Comparison of ENCODE assay signal across 26 cellular contexts in the genomic region with DNA sequence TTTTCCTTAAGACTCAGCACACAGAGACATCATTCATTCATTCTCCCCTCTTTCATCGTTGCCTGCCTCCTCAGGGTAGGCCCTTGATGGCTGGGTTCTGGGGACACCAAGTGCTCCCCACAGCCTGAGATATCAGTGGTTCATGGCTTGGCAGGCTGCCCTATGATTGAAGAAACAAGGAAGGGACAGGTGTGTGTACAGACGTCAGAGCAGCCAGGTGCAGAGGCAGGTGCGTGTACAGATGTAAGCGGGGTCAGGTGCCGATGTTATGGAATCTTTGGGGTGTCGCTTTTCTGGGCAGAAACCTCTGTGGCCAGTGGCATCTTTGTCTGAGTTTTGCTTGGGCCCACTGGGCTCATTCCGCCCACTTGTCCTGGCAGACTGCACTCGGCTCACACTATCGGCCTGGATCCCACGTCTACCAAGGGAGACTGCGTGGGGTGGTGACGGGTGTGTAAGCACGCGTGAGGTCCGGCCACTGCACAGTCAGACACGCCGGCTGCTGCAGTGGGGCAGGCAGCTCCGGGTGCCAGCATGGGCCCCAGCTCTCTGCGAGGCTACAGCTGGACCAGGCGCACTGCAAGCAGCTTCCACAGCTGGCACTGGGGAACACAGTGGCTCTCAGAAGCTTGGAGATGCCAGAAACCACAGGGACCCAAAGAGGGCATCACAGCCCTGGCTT. TPM values are rescaled to one million over a fixed set of nuclear protein-coding genes. Genes with fewer than 3 reads are reported as not detected.
A peak's percentile ranks its signal among the peaks of the same experiment; 100 is the strongest.
DNase-seq lines count a peak whose midpoint lies in the region; ATAC-seq, FAIRE-seq and TF ChIP-seq lines count a peak whose summit lies in the region.
"Had no signal": no experiment of that assay in that cellular context is flagged by ENCODE, and none has a peak within 500 bp of the region (broad histone marks: within the 10 kb centered on the region; RNA-seq: fewer than 3 reads in every experiment).

No MANE protein-coding gene starts in this region.

- no peak for ATAC-seq in stimulated activated naive B cell treated with anti-CD40 and anti-IgM and Interleukin-4, amounts not matched to agents 10 μg/mL and 1 μg/mL and 100 μg/mL, for 72 hours (replicated peaks)
- ATAC-seq in left lung = no peak
- ATAC-seq: foreskin keratinocyte, PC-3 had no signal

- H3K4me3 ChIP-seq in astrocyte (ENCODE audit: insufficient read depth, low read depth, low read length) (no peak overlapping the region), left lung (no peak overlapping the region)
- H3K4me3 ChIP-seq: prostate gland, thyroid gland had no signal

- H3K27me3 ChIP-seq in astrocyte (ENCODE audit: insufficient read depth, low read length) (no peaks in the 10 kb centered on the region), left lung (no peaks in the 10 kb centered on the region)
- H3K27me3 ChIP-seq: foreskin keratinocyte, thyroid gland had no signal

- H3K36me3 Mint-ChIP-seq in astrocyte (ENCODE audit: low read depth, unreplicated experiment) = no peaks in the 10 kb centered on the region
- H3K36me3 Mint-ChIP-seq in stimulated activated naive B cell treated with anti-CD40 and anti-IgM and Interleukin-4, amounts not matched to agents 10 μg/mL and 1 μg/mL and 100 μg/mL, for 72 hours = no peaks in the 10 kb centered on the region
- H3K36me3 Mint-ChIP-seq: activated naive CD8-positive, alpha-beta T cell; brain had no signal

- H3K4me2 ChIP-seq in astrocyte (ENCODE audit: low read length) = no peak overlapping the region

- FAIRE-seq in astrocyte (lab: Jason Lieb, UNC) (no peak), D721Med (lab: Jason Lieb, UNC) (no peak)
- FAIRE-seq: endothelial cell of umbilical vein had no signal

- H3K27ac ChIP-seq in astrocyte (ENCODE audit: low read depth, low read length) (no peak overlapping the region), left lung (no peak overlapping the region)
- H3K27ac ChIP-seq: foreskin keratinocyte, prostate gland, thyroid gland had no signal

- H3K4me1 ChIP-seq in astrocyte (ENCODE audit: insufficient read depth, low read length) (peaks cover 5% of the 10 kb centered on the region), left lung (peaks cover 6 to 17% of the 10 kb centered on the region in 2 donors)

- no peaks in the 10 kb centered on the region for H4K20me1 ChIP-seq in astrocyte (ENCODE audit: insufficient read depth, low read length)

- H3K4me3 Mint-ChIP-seq in astrocyte (ENCODE audit: unreplicated experiment) = peak overlapping the region; percentile 20
- H3K4me3 Mint-ChIP-seq in stimulated activated naive B cell treated with anti-CD40 and anti-IgM and Interleukin-4, amounts not matched to agents 10 μg/mL and 1 μg/mL and 100 μg/mL, for 72 hours = peak overlapping the region in 1 of 2 donors; percentile 28
- H3K4me3 Mint-ChIP-seq: activated naive CD8-positive, alpha-beta T cell; activated T-helper 1 cell treated with anti-CD3 and anti-CD28 coated beads, Interleukin-12 subunit alpha, Interleukin-12 subunit beta, Interleukin-2, Interleukin-4 antibody, amounts not matched to agents 30 ng/mL and 10 ng/mL and 1 ng/mL, durations not matched to agents 14 hours and 24 hours and 36 hours; brain; CD4-positive, alpha-beta T cell; nephron had no signal

- H3K9ac ChIP-seq in astrocyte (ENCODE audit: low read length) = no peak overlapping the region

- H3K9me3 ChIP-seq in astrocyte (ENCODE audit: insufficient read depth, low read depth, low read length) (no peaks in the 10 kb centered on the region), left lung (no peaks in the 10 kb centered on the region)
- H3K9me3 ChIP-seq: prostate gland, thyroid gland had no signal

- H3K79me2 ChIP-seq in astrocyte (ENCODE audit: insufficient read depth, low read length) = no peaks in the 10 kb centered on the region

- H2AFZ ChIP-seq in astrocyte (ENCODE audit: low read depth, low read length) = no peak overlapping the region

- H3K36me3 ChIP-seq in astrocyte (ENCODE audit: insufficient read depth, low read length) (no peaks in the 10 kb centered on the region), left lung (no peaks in the 10 kb centered on the region)
- H3K36me3 ChIP-seq: prostate gland, thyroid gland had no signal

- DNase-seq in NCI-H2171 treated with DMSO at 0.1 percent for 48 hours (lab: John Stamatoyannopoulos, UW) = peak; percentile 64
- DNase-seq in NCI-H2171 (lab: John Stamatoyannopoulos, UW) = no peak
- DNase-seq in NCI-H1105 treated with DMSO at 0.1 percent for 48 hours (lab: John Stamatoyannopoulos, UW) = peak; percentile 62
- no peak for DNase-seq in astrocyte (ENCODE audit: low read depth)
- DNase-seq in stimulated activated naive B cell treated with anti-CD40 and anti-IgM and Interleukin-4, amounts not matched to agents 10 μg/mL and 1 μg/mL and 100 μg/mL, for 72 hours = no peak
- no peak for DNase-seq in putamen (ENCODE audit: low spot score)
- no peak for DNase-seq in D721Med (ENCODE audit: insufficient read length, low spot score)
- DNase-seq in left lung = no peak
- DNase-seq: activated CD8-positive, alpha-beta memory T cell treated with anti-CD3 and anti-CD28 coated beads for 24 hours; CD4-positive, alpha-beta T cell; cortex of kidney; foreskin keratinocyte; H7; hypothalamus; NCI-H446; PC-3; thyroid gland had no signal

- intact Hi-C loops in left lung (cut with DNase I) = no loop called here

- peaks cover 5% of the 10 kb centered on the region for H3K9me3 Mint-ChIP-seq in astrocyte (ENCODE audit: unreplicated experiment)
- no peaks in the 10 kb centered on the region for H3K9me3 Mint-ChIP-seq in stimulated activated naive B cell treated with anti-CD40 and anti-IgM and Interleukin-4, amounts not matched to agents 10 μg/mL and 1 μg/mL and 100 μg/mL, for 72 hours
- H3K9me3 Mint-ChIP-seq: activated T-helper 1 cell treated with anti-CD3 and anti-CD28 coated beads, Interleukin-12 subunit alpha, Interleukin-12 subunit beta, Interleukin-2, Interleukin-4 antibody, amounts not matched to agents 30 ng/mL and 10 ng/mL and 1 ng/mL, durations not matched to agents 14 hours and 24 hours and 36 hours; CD4-positive, alpha-beta T cell; nephron had no signal

- H3K27me3 Mint-ChIP-seq in astrocyte (ENCODE audit: low read depth, unreplicated experiment) = peaks cover 13% of the 10 kb centered on the region
- peaks cover 6 to 7% of the 10 kb centered on the region in 2 donors for H3K27me3 Mint-ChIP-seq in stimulated activated naive B cell treated with anti-CD40 and anti-IgM and Interleukin-4, amounts not matched to agents 10 μg/mL and 1 μg/mL and 100 μg/mL, for 72 hours

- peaks cover 8% of the 10 kb centered on the region for H3K4me1 Mint-ChIP-seq in astrocyte (ENCODE audit: low read depth, unreplicated experiment)
- peaks cover 41 to 57% of the 10 kb centered on the region in 2 donors for H3K4me1 Mint-ChIP-seq in stimulated activated naive B cell treated with anti-CD40 and anti-IgM and Interleukin-4, amounts not matched to agents 10 μg/mL and 1 μg/mL and 100 μg/mL, for 72 hours

- no peak for TF ChIP-seq CTCF in astrocyte (IDR thresholded peaks at IDR 0.05; ENCODE audit: insufficient read depth, low read depth, low read length)
- no peak for TF ChIP-seq CTCF in D721Med (IDR thresholded peaks at IDR 0.05; ENCODE audit: insufficient read depth, missing control alignments)
- no peak for TF ChIP-seq CTCF in left lung (IDR thresholded peaks at IDR 0.05)

- H3K27ac Mint-ChIP-seq in astrocyte (ENCODE audit: unreplicated experiment) = no peak overlapping the region
- peak overlapping the region; percentile 75 for H3K27ac Mint-ChIP-seq in stimulated activated naive B cell treated with anti-CD40 and anti-IgM and Interleukin-4, amounts not matched to agents 10 μg/mL and 1 μg/mL and 100 μg/mL, for 72 hours
- H3K27ac Mint-ChIP-seq: activated naive CD8-positive, alpha-beta T cell; activated T-helper 1 cell treated with anti-CD3 and anti-CD28 coated beads, Interleukin-12 subunit alpha, Interleukin-12 subunit beta, Interleukin-2, Interleukin-4 antibody, amounts not matched to agents 30 ng/mL and 10 ng/mL and 1 ng/mL, durations not matched to agents 14 hours and 24 hours and 36 hours; CD4-positive, alpha-beta T cell; nephron had no signal

RNA-seq across cellular contexts. Expression of a gene that starts 20.9 kb away (rescaled TPM):
- total RNA-seq in astrocyte = 107 and 117 TPM in 2 replicates
- 10 to 100 TPM; 58.9 to 78.8 TPM for total RNA-seq in left lung

RNA-seq across cellular contexts. Expression of a gene that starts 23.2 kb away (rescaled TPM):
- not detected in 2 replicates for total RNA-seq in astrocyte
- not detected for total RNA-seq in left lung
- total RNA-seq: A673; activated T-helper 1 cell treated with anti-CD3 and anti-CD28 coated beads, Interleukin-12 subunit alpha, Interleukin-12 subunit beta, Interleukin-2, Interleukin-4 antibody, amounts not matched to agents 30 ng/mL and 10 ng/mL and 1 ng/mL, durations not matched to agents 14 hours and 24 hours and 36 hours; CD4-positive, alpha-beta T cell; endothelial cell of umbilical vein; foreskin keratinocyte; H7; kidney epithelial cell; T-helper 2 cell treated with Interferon-gamma antibody and Interleukin-4, amounts not matched to agents 100 ng/mL and 5 ng/mL, for 36 hours had no signal

RNA-seq across cellular contexts. Expression of a gene that starts 48.2 kb away (rescaled TPM):
- total RNA-seq in astrocyte = 18.3 and 18.7 TPM in 2 replicates
- total RNA-seq in left lung = 10 to 100 TPM; 23.9 to 31.8 TPM

Comparison
In these comparisons a context has a peak if more than half of its experiments do, and no peak if none do; other contexts are left out.
1. DNase-seq: peak in NCI-H2171 treated with DMSO at 0.1 percent for 48 hours (single experiment) and NCI-H1105 treated with DMSO at 0.1 percent for 48 hours (single experiment); none in NCI-H2171 (single experiment), astrocyte (single experiment), stimulated activated naive B cell treated with anti-CD40 and anti-IgM and Interleukin-4, amounts not matched to agents 10 μg/mL and 1 μg/mL and 100 μg/mL, for 72 hours (single experiment), putamen (single experiment), D721Med (single experiment) and left lung (0 of 2).